In the genomic region with DNA sequence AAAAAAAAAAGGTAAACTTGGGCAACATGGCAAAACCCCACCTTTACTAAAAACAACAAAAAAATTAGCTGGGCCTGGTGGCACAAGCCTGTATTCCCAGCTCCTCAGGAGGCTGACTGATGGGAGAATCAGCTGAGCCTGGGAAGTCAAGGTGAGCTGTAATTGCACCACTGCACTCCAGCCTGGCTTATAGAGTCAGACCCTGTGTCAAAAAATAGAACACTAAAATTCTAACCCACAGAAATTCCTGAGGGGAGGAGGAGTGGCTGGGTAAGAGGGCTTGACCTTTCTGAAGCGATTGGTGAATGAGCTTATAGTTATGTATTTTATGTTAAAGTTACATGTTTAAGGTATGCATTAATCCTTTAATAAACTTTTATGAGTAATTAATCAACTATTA, we compare ENCODE assay signal across 21 cellular contexts. TPM values are rescaled to one million over a fixed set of nuclear protein-coding genes. Genes with fewer than 3 reads are reported as not detected.
DNase-seq lines count a peak whose midpoint lies in the region; ATAC-seq and TF ChIP-seq lines count a peak whose summit lies in the region.
"Had no signal": no experiment of that assay in that cellular context is flagged by ENCODE, and none has a peak within 500 bp of the region (broad histone marks: within the 10 kb centered on the region; RNA-seq: fewer than 3 reads in every experiment).

No MANE protein-coding gene starts in this region.

- TF ChIP-seq CTCF in mammary epithelial cell (conservative IDR thresholded peaks at IDR 0.05 in 1 of 2, IDR thresholded peaks at IDR 0.05 in 1 of 2; ENCODE audit: extremely low read depth in 1 of 2, insufficient read depth in 1 of 2, low read depth in 1 of 2, low read length in 2 of 2), result no peak
- no peak for TF ChIP-seq CTCF in A673 (conservative IDR thresholded peaks at IDR 0.05; ENCODE audit: low read depth, low read length)

- H3K36me3 ChIP-seq in mammary epithelial cell (ENCODE audit: insufficient read depth, low read length) (no peaks in the 10 kb centered on the region), A673 (ENCODE audit: insufficient read depth, low read length, poor library complexity, severe bottlenecking) (no peaks in the 10 kb centered on the region)

- H3K9ac ChIP-seq in mammary epithelial cell (ENCODE audit: insufficient read depth, low read length), result no peak overlapping the region

- H3K4me1 ChIP-seq in mammary epithelial cell (ENCODE audit: insufficient read depth, low read length), result peaks cover 11% of the 10 kb centered on the region
- no peaks in the 10 kb centered on the region for H3K4me1 ChIP-seq in A673 (ENCODE audit: insufficient read depth, low read length, poor library complexity, severe bottlenecking)

- no peak overlapping the region for H3K4me2 ChIP-seq in mammary epithelial cell (ENCODE audit: insufficient read depth, low read depth, low read length)

- peak; percentile 1 for DNase-seq in ELR (ENCODE audit: low read depth)
- peak; percentile 52 for DNase-seq in M059J (ENCODE audit: low read depth)
- DNase-seq in mammary epithelial cell, result peak; percentile 42
- DNase-seq in kidney tubule cell (ENCODE audit: low spot score), result peak; percentile 65
- DNase-seq in A673 (ENCODE audit: low spot score), result no peak
- no peak for DNase-seq in NCI-H69 (lab: John Stamatoyannopoulos, UW)
- DNase-seq in nucleus accumbens (lab: John Stamatoyannopoulos, UW), result no peak
- DNase-seq: CD4-positive, CD25-positive, alpha-beta regulatory T cell; H7; Kasumi-1; NCI-H1092; NCI-H1436; NCI-H2029; NCI-H2227 treated with DMSO at 0.1 percent for 48 hours; NCI-H510A treated with DMSO at 0.1 percent for 48 hours; NCI-H82; OCI-M1; SHP77 treated with DMSO at 0.1 percent for 48 hours had no signal

- no TSS peak for BruUV-seq in mammary epithelial cell (replicated peaks; lab: Mats Ljungman, UMichigan)
- BruUV-seq in A673 (replicated peaks; lab: Mats Ljungman, UMichigan), result no TSS peak

- no peak overlapping the region for H2AFZ ChIP-seq in mammary epithelial cell (ENCODE audit: low read depth, low read length)

- no peaks in the 10 kb centered on the region for H4K20me1 ChIP-seq in mammary epithelial cell (ENCODE audit: insufficient read depth, low read length)

- H3K27ac ChIP-seq in mammary epithelial cell (ENCODE audit: insufficient read depth, low read depth, low read length) (no peak overlapping the region), A673 (ENCODE audit: low read depth, low read length, poor library complexity, severe bottlenecking) (no peak overlapping the region)
- H3K27ac ChIP-seq: SK-N-MC had no signal

- WGBS in mammary epithelial cell (ENCODE audit: low coverage, missing lambda C conversion rate), result 0% methylated on average over 1 of the region's 1 CpG

- in situ Hi-C loops in mammary epithelial cell (cut with MboI; ENCODE audit: low sequenced_read_pairs in 2 of 2), result no loop called here

- CTCF ChIA-PET in mammary epithelial cell (lab: Charles Lee; ENCODE audit: low non-redundant PET) (no interaction called here), A673 (lab: Charles Lee) (no interaction called here)

- H3K27me3 ChIP-seq in mammary epithelial cell (ENCODE audit: insufficient read depth, low read length), result no peaks in the 10 kb centered on the region
- H3K27me3 ChIP-seq in A673 (replicated peaks; ENCODE audit: insufficient read depth, low read depth, low read length, poor library complexity), result no peaks in the 10 kb centered on the region

- H3K9me3 ChIP-seq in mammary epithelial cell (replicated peaks; ENCODE audit: insufficient read depth, low read length), result no peaks in the 10 kb centered on the region
- H3K9me3 ChIP-seq in A673 (ENCODE audit: low read depth, low read length, poor library complexity, severe bottlenecking), result no peaks in the 10 kb centered on the region

- dilution Hi-C loops in mammary epithelial cell (cut with HindIII; ENCODE audit: low sequenced_read_pairs), result no loop called here

- POLR2A ChIA-PET in A673 (lab: Charles Lee; ENCODE audit: low non-redundant PET), result no interaction called here

- intact Hi-C loops in mammary epithelial cell (cut with micrococcal nuclease) (no loop called here), A673 (cut with micrococcal nuclease; ENCODE audit: unreplicated experiment) (no loop called here)

- H3K4me3 ChIP-seq in mammary epithelial cell (replicated peaks in 1 of 3; ENCODE audit: insufficient read depth in 1 of 3, low read depth in 2 of 3, low read length in 3 of 3), result no peak overlapping the region
- no peak overlapping the region for H3K4me3 ChIP-seq in A673 (ENCODE audit: low read depth, low read length, poor library complexity, severe bottlenecking)
- H3K4me3 ChIP-seq: SK-N-MC had no signal

- no peak for ATAC-seq in HG03045 (IDR thresholded peaks at IDR 0.05; ENCODE audit: unreplicated experiment)

- H3K79me2 ChIP-seq in mammary epithelial cell (ENCODE audit: insufficient read depth, low read length), result no peaks in the 10 kb centered on the region

RNA-seq across cellular contexts. Expression of a gene that starts 53.3 kb away (rescaled TPM):
- 1.2 and 5.8 TPM in 2 replicates for total RNA-seq in M059J (2014; rRNA removed; shearing (Covaris generic))
- total RNA-seq in mammary epithelial cell (not detected), A673 (2021) (7.3 and 9.1 TPM in 2 replicates)
- polyA plus RNA-seq in mammary epithelial cell, result 0.02 TPM
- 0.36 TPM for polyA minus RNA-seq in mammary epithelial cell
- total RNA-seq: CD4-positive, CD25-positive, alpha-beta regulatory T cell; G401 had no signal
- polyA plus RNA-seq: CD4-positive, CD25-positive, alpha-beta regulatory T cell had no signal

Comparison
In these comparisons a context has a peak if more than half of its experiments do, and no peak if none do; other contexts are left out.
1. DNase-seq: peak in ELR (single experiment), M059J (single experiment), mammary epithelial cell (single experiment) and kidney tubule cell (single experiment); none in A673 (single experiment), NCI-H69 (single experiment) and nucleus accumbens (0 of 56).